In genomic region chr3:32420138-32420981, GRCh38 we compare ENCODE assay signal across 8 cellular contexts. TPM values are rescaled to one million over a fixed set of nuclear protein-coding genes. Genes with fewer than 3 reads are reported as not detected.
A peak's percentile ranks its signal among the peaks of the same experiment; 100 is the strongest.
DNase-seq lines count a peak whose midpoint lies in the region; ATAC-seq, FAIRE-seq and TF ChIP-seq lines count a peak whose summit lies in the region.

No MANE protein-coding gene starts in this region.

- TF ChIP-seq CTCF in sigmoid colon (IDR thresholded peaks at IDR 0.05), result no peak

- H3K36me3 ChIP-seq in sigmoid colon (no peaks in the 10 kb centered on the region), small intestine (ENCODE audit: control insufficient read depth in 2 of 2, insufficient read depth in 2 of 2, low read length in 2 of 2) (no peaks in the 10 kb centered on the region)

- H3K27me3 ChIP-seq in sigmoid colon, result no peaks in the 10 kb centered on the region
- no peaks in the 10 kb centered on the region for H3K27me3 ChIP-seq in small intestine (ENCODE audit: control insufficient read depth in 2 of 2, insufficient read depth in 2 of 2, low read length in 2 of 2)

- no peak for TF ChIP-seq EP300 in sigmoid colon (IDR thresholded peaks at IDR 0.05)

- ATAC-seq in GM19438 (IDR thresholded peaks at IDR 0.05; ENCODE audit: low read depth, unreplicated experiment) (peak; percentile 52), HG03442 (IDR thresholded peaks at IDR 0.05; ENCODE audit: unreplicated experiment) (peak; percentile 88)

- no peaks in the 10 kb centered on the region for H3K9me3 ChIP-seq in sigmoid colon
- no peaks in the 10 kb centered on the region for H3K9me3 ChIP-seq in small intestine (ENCODE audit: control insufficient read depth, low read depth)

- H3K27ac ChIP-seq in sigmoid colon (peak overlapping the region; percentile 49 to 72 (median 63)), small intestine (ENCODE audit: low read depth in 1 of 2, low read length in 1 of 2) (peak overlapping the region in 1 of 2 donors; percentile 86)

- 18 to 26% methylated on average over 12 of the region's 12 CpGs for WGBS in sigmoid colon, 2 donors
- 33 to 39% (median 39%) methylated on average over 12 of the region's 12 CpGs for WGBS in small intestine, 3 donors

- H3K4me3 ChIP-seq in sigmoid colon (no peak overlapping the region), small intestine (ENCODE audit: low read depth in 1 of 2, low read length in 2 of 2) (no peak overlapping the region)

- TF ChIP-seq POLR2A in sigmoid colon (IDR thresholded peaks at IDR 0.05), result no peak

- peak; percentile 90 for DNase-seq in ELR (ENCODE audit: low read depth)
- peak; percentile 66 for DNase-seq in UCSD-AML1 (lab: John Stamatoyannopoulos, UW; ENCODE audit: unreplicated experiment)
- DNase-seq in globus pallidus (ENCODE audit: low spot score), result peak; percentile 36
- DNase-seq in sigmoid colon, result no peak
- DNase-seq in small intestine, result no peak
- DNase-seq in SHP77 (lab: John Stamatoyannopoulos, UW), result no peak

- H3K4me1 ChIP-seq in sigmoid colon, result peaks cover 0 to 25% (median 23%) of the 10 kb centered on the region in 4 donors
- peaks cover 0 to 16% of the 10 kb centered on the region in 2 donors for H3K4me1 ChIP-seq in small intestine (ENCODE audit: control insufficient read depth in 2 of 2, insufficient read depth in 1 of 2, low read depth in 1 of 2, low read length in 1 of 2)

- no peak for FAIRE-seq in small intestine (lab: Jason Lieb, UNC)

- intact Hi-C loops in sigmoid colon (cut with DNase I), result loop anchor here (10.0 kb wide), 2 partner anchors 46 to 154 kb away; partner anchors contain the start of gene DYNC1LI1

RNA-seq across cellular contexts. Expression of gene CMTM7, which starts 28.7 kb away (rescaled TPM):
- 1 to 10 TPM; 7.1 to 9.9 (median 8.2) TPM for total RNA-seq in sigmoid colon
- 10 to 100 TPM in 1 of 3 donors, 1 to 10 TPM in 2; 3.6 to 13.3 (median 6.9) TPM for polyA plus RNA-seq in sigmoid colon
- polyA plus RNA-seq in small intestine, result 1 to 10 TPM; 2.0 to 5.6 (median 3.5) TPM

Comparison
In these comparisons a context has a peak if more than half of its experiments do, and no peak if none do; other contexts are left out.
1. DNase-seq: peak in ELR (single experiment), UCSD-AML1 (single experiment) and globus pallidus (single experiment); none in sigmoid colon (single experiment), small intestine (single experiment) and SHP77 (0 of 2).